ENCODE assay signal across 1 cellular context in the genomic region with DNA sequence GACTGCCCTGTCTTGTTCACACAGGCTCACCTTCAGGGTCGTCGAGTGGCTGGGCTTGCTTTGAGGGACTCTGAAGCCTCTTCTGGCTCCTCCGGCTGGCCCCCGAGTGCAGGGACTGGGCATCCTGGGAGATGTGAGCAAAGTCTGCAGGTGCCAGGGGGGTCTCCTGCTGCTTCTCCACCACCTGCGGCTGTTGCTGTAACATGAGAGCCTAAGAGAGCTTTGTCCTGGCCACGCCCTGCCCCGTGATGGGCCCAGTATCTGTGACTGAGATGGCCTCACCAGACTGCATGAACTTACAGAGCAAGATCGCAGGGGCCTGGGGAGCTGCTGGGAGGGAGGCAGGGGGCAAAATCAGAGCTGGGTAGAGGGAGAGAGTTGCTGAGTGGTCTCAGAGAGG.
TF ChIP-seq lines count a peak whose summit lies in the region.

No MANE protein-coding gene starts in this region.

TF ChIP-seq in GM23338, 12 proteins besides CTCF, POLR2A, EP300 and RAD21 (continued from another document):
- TF ChIP-seq, protein P1, sequence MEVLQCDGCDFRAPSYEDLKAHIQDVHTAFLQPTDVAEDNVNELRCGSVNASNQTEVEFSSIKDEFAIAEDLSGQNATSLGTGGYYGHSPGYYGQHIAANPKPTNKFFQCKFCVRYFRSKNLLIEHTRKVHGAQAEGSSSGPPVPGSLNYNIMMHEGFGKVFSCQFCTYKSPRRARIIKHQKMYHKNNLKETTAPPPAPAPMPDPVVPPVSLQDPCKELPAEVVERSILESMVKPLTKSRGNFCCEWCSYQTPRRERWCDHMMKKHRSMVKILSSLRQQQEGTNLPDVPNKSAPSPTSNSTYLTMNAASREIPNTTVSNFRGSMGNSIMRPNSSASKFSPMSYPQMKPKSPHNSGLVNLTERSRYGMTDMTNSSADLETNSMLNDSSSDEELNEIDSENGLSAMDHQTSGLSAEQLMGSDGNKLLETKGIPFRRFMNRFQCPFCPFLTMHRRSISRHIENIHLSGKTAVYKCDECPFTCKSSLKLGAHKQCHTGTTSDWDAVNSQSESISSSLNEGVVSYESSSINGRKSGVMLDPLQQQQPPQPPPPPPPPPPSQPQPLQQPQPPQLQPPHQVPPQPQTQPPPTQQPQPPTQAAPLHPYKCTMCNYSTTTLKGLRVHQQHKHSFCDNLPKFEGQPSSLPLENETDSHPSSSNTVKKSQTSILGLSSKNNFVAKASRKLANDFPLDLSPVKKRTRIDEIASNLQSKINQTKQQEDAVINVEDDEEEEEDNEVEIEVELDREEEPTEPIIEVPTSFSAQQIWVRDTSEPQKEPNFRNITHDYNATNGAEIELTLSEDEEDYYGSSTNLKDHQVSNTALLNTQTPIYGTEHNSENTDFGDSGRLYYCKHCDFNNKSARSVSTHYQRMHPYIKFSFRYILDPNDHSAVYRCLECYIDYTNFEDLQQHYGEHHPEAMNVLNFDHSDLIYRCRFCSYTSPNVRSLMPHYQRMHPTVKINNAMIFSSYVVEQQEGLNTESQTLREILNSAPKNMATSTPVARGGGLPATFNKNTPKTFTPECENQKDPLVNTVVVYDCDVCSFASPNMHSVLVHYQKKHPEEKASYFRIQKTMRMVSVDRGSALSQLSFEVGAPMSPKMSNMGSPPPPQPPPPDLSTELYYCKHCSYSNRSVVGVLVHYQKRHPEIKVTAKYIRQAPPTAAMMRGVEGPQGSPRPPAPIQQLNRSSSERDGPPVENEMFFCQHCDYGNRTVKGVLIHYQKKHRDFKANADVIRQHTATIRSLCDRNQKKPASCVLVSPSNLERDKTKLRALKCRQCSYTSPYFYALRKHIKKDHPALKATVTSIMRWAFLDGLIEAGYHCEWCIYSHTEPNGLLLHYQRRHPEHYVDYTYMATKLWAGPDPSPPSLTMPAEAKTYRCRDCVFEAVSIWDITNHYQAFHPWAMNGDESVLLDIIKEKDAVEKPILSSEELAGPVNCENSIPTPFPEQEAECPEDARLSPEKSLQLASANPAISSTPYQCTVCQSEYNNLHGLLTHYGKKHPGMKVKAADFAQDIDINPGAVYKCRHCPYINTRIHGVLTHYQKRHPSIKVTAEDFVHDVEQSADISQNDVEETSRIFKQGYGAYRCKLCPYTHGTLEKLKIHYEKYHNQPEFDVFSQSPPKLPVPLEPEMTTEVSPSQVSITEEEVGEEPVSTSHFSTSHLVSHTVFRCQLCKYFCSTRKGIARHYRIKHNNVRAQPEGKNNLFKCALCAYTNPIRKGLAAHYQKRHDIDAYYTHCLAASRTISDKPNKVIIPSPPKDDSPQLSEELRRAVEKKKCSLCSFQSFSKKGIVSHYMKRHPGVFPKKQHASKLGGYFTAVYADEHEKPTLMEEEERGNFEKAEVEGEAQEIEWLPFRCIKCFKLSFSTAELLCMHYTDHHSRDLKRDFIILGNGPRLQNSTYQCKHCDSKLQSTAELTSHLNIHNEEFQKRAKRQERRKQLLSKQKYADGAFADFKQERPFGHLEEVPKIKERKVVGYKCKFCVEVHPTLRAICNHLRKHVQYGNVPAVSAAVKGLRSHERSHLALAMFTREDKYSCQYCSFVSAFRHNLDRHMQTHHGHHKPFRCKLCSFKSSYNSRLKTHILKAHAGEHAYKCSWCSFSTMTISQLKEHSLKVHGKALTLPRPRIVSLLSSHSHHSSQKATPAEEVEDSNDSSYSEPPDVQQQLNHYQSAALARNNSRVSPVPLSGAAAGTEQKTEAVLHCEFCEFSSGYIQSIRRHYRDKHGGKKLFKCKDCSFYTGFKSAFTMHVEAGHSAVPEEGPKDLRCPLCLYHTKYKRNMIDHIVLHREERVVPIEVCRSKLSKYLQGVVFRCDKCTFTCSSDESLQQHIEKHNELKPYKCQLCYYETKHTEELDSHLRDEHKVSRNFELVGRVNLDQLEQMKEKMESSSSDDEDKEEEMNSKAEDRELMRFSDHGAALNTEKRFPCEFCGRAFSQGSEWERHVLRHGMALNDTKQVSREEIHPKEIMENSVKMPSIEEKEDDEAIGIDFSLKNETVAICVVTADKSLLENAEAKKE (CRISPR knock-in tag; IDR thresholded peaks at IDR 0.05): no peak
- no peak for TF ChIP-seq ZNF331 (CRISPR knock-in tag; IDR thresholded peaks at IDR 0.05; ENCODE audit: low read depth)
- TF ChIP-seq, protein P2, sequence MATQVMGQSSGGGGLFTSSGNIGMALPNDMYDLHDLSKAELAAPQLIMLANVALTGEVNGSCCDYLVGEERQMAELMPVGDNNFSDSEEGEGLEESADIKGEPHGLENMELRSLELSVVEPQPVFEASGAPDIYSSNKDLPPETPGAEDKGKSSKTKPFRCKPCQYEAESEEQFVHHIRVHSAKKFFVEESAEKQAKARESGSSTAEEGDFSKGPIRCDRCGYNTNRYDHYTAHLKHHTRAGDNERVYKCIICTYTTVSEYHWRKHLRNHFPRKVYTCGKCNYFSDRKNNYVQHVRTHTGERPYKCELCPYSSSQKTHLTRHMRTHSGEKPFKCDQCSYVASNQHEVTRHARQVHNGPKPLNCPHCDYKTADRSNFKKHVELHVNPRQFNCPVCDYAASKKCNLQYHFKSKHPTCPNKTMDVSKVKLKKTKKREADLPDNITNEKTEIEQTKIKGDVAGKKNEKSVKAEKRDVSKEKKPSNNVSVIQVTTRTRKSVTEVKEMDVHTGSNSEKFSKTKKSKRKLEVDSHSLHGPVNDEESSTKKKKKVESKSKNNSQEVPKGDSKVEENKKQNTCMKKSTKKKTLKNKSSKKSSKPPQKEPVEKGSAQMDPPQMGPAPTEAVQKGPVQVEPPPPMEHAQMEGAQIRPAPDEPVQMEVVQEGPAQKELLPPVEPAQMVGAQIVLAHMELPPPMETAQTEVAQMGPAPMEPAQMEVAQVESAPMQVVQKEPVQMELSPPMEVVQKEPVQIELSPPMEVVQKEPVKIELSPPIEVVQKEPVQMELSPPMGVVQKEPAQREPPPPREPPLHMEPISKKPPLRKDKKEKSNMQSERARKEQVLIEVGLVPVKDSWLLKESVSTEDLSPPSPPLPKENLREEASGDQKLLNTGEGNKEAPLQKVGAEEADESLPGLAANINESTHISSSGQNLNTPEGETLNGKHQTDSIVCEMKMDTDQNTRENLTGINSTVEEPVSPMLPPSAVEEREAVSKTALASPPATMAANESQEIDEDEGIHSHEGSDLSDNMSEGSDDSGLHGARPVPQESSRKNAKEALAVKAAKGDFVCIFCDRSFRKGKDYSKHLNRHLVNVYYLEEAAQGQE (IDR thresholded peaks at IDR 0.05; ENCODE audit: unreplicated experiment): no peak
- TF ChIP-seq STAT1 (IDR thresholded peaks at IDR 0.05; ENCODE audit: unreplicated experiment): no peak
- TF ChIP-seq POLR2AphosphoS5 (IDR thresholded peaks at IDR 0.05; ENCODE audit: low read depth): no peak
- TF ChIP-seq, protein P3, sequence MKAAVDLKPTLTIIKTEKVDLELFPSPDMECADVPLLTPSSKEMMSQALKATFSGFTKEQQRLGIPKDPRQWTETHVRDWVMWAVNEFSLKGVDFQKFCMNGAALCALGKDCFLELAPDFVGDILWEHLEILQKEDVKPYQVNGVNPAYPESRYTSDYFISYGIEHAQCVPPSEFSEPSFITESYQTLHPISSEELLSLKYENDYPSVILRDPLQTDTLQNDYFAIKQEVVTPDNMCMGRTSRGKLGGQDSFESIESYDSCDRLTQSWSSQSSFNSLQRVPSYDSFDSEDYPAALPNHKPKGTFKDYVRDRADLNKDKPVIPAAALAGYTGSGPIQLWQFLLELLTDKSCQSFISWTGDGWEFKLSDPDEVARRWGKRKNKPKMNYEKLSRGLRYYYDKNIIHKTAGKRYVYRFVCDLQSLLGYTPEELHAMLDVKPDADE (IDR thresholded peaks at IDR 0.05): no peak
- TF ChIP-seq ZNF114 (CRISPR knock-in tag; IDR thresholded peaks at IDR 0.05): no peak
- no peak for TF ChIP-seq JUNB (IDR thresholded peaks at IDR 0.05; ENCODE audit: unreplicated experiment)
- TF ChIP-seq CREB1 (CRISPR knock-in tag; IDR thresholded peaks at IDR 0.05; ENCODE audit: low read depth): no peak
- no peak for TF ChIP-seq EZH2 (IDR thresholded peaks at IDR 0.05; ENCODE audit: low read depth, unreplicated experiment)
TF ChIP-seq in GM23338: peak in this region for 0.
